In the genomic region with DNA sequence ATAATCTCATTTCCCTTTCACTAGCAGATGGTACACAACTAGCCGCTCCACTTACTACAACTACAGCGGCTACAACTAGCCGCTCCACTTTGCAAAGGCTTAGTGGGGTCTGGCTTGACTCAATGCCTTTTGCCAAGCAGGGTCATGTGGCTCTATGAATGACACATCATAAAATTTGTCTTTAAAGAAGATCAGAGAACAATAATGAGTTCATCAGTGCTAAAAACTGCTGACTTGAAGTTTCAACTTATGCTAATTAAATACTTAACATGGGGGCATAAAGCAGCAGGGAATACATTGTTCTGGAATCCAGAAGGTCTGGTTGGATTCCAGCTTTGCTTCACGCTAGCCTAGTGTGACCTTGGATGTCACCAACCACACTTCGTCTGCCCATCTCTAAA, we compare ENCODE assay signal across 12 cellular contexts. TPM values are rescaled to one million over a fixed set of nuclear protein-coding genes. Genes with fewer than 3 reads are reported as not detected.
A peak's percentile ranks its signal among the peaks of the same experiment; 100 is the strongest.
DNase-seq lines count a peak whose midpoint lies in the region; ATAC-seq, FAIRE-seq and TF ChIP-seq lines count a peak whose summit lies in the region.
"Had no signal": no experiment of that assay in that cellular context is flagged by ENCODE, and none has a peak within 500 bp of the region (broad histone marks: within the 10 kb centered on the region; RNA-seq: fewer than 3 reads in every experiment).

No MANE protein-coding gene starts in this region.

- TF ChIP-seq POLR2A in breast epithelium (IDR thresholded peaks at IDR 0.05): no peak

- no peak overlapping the region for H3K4me2 ChIP-seq in mammary epithelial cell (ENCODE audit: insufficient read depth, low read depth, low read length)

- CTCF ChIA-PET in mammary epithelial cell (lab: Charles Lee; ENCODE audit: low non-redundant PET): no interaction called here

- H3K4me3 Mint-ChIP-seq in type B pancreatic cell: peak overlapping the region; percentile 83

- no peak overlapping the region for H3K4me3 ChIP-seq in breast epithelium
- H3K4me3 ChIP-seq in mammary epithelial cell (replicated peaks in 1 of 3; ENCODE audit: insufficient read depth in 1 of 3, low read depth in 2 of 3, low read length in 3 of 3): no peak overlapping the region
- H3K4me3 ChIP-seq in lower lobe of right lung: no peak overlapping the region

- no peak for FAIRE-seq in RCC 7860 (lab: Jason Lieb, UNC)

- H3K27me3 ChIP-seq in breast epithelium (no peaks in the 10 kb centered on the region), mammary epithelial cell (ENCODE audit: insufficient read depth, low read length) (no peaks in the 10 kb centered on the region), lower lobe of right lung (ENCODE audit: low read depth) (no peaks in the 10 kb centered on the region)

- H3K4me1 Mint-ChIP-seq in type B pancreatic cell (ENCODE audit: unreplicated experiment): peaks cover 21% of the 10 kb centered on the region

- H3K4me1 ChIP-seq in breast epithelium (no peaks in the 10 kb centered on the region), mammary epithelial cell (ENCODE audit: insufficient read depth, low read length) (peaks cover 7% of the 10 kb centered on the region), lower lobe of right lung (peaks cover 53% of the 10 kb centered on the region)

- intact Hi-C loops in breast epithelium (cut with DNase I; ENCODE audit: low total_unique reads) (no loop called here), mammary epithelial cell (cut with micrococcal nuclease) (no loop called here), lower lobe of right lung (cut with DNase I) (no loop called here)

- no TSS peak for BruUV-seq in mammary epithelial cell (replicated peaks; lab: Mats Ljungman, UMichigan)

- H3K36me3 Mint-ChIP-seq in type B pancreatic cell: peaks cover 10% of the 10 kb centered on the region

- DNase-seq in breast epithelium (ENCODE audit: low spot score in 2 of 2): no peak
- no peak for DNase-seq in mammary epithelial cell
- peak; percentile 33 for DNase-seq in activated CD8-positive, alpha-beta memory T cell treated with anti-CD3 and anti-CD28 coated beads, Interleukin-2, amount 50 U/mL, for 48 hours
- DNase-seq in lower lobe of right lung: no peak
- no peak for DNase-seq in type B pancreatic cell (ENCODE audit: extremely low spot score, unreplicated experiment)
- no peak for DNase-seq in RCC 7860 (ENCODE audit: low spot score)
- DNase-seq in stimulated activated CD8-positive, alpha-beta memory T cell treated with anti-CD3 and anti-CD28 coated beads, Interleukin-4, amount 100 ng/mL, for 48 hours: no peak
- DNase-seq: activated naive CD4-positive, alpha-beta T cell; NCI-H2107; SK-N-SH; stimulated activated CD4-positive, alpha-beta T cell treated with anti-CD3 and anti-CD28 coated beads, Interleukin-4, amount 100 ng/mL, for 4 hours had no signal

- no peak for ATAC-seq in lower lobe of right lung
- ATAC-seq in HG02759 (IDR thresholded peaks at IDR 0.05; ENCODE audit: unreplicated experiment): no peak

- TF ChIP-seq CTCF in breast epithelium (IDR thresholded peaks at IDR 0.05) (no peak), mammary epithelial cell (conservative IDR thresholded peaks at IDR 0.05 in 1 of 2, IDR thresholded peaks at IDR 0.05 in 1 of 2; ENCODE audit: extremely low read depth in 1 of 2, insufficient read depth in 1 of 2, low read depth in 1 of 2, low read length in 2 of 2) (no peak), lower lobe of right lung (IDR thresholded peaks at IDR 0.05) (no peak), type B pancreatic cell (conservative IDR thresholded peaks at IDR 0.05) (no peak)

- H2AFZ ChIP-seq in mammary epithelial cell (ENCODE audit: low read depth, low read length): no peak overlapping the region

- H3K36me3 ChIP-seq in breast epithelium (no peaks in the 10 kb centered on the region), mammary epithelial cell (ENCODE audit: insufficient read depth, low read length) (no peaks in the 10 kb centered on the region), lower lobe of right lung (peaks cover 20% of the 10 kb centered on the region)

- H3K27me3 Mint-ChIP-seq in type B pancreatic cell: no peaks in the 10 kb centered on the region

- H3K27ac ChIP-seq in breast epithelium (peak overlapping the region; percentile 20 to 25), mammary epithelial cell (ENCODE audit: insufficient read depth, low read depth, low read length) (no peak overlapping the region), lower lobe of right lung (peak overlapping the region; percentile 89)

- H3K9me3 Mint-ChIP-seq in type B pancreatic cell: peaks cover 5% of the 10 kb centered on the region

- peak overlapping the region; percentile 59 for H3K27ac Mint-ChIP-seq in type B pancreatic cell

- WGBS in mammary epithelial cell (ENCODE audit: low coverage, missing lambda C conversion rate): 80% methylated on average over 5 of the region's 5 CpGs

- in situ Hi-C loops in mammary epithelial cell (cut with MboI; ENCODE audit: low sequenced_read_pairs in 2 of 2): no loop called here

- no peaks in the 10 kb centered on the region for H4K20me1 ChIP-seq in mammary epithelial cell (ENCODE audit: insufficient read depth, low read length)

- dilution Hi-C loops in mammary epithelial cell (cut with HindIII; ENCODE audit: low sequenced_read_pairs): no loop called here

- peaks cover 5% of the 10 kb centered on the region for H3K79me2 ChIP-seq in mammary epithelial cell (ENCODE audit: insufficient read depth, low read length)

- H3K9ac ChIP-seq in mammary epithelial cell (ENCODE audit: insufficient read depth, low read length): no peak overlapping the region
- H3K9ac ChIP-seq: SK-N-SH had no signal

- H3K9me3 ChIP-seq in breast epithelium (no peaks in the 10 kb centered on the region), mammary epithelial cell (replicated peaks; ENCODE audit: insufficient read depth, low read length) (no peaks in the 10 kb centered on the region), lower lobe of right lung (no peaks in the 10 kb centered on the region)
- H3K9me3 ChIP-seq: SK-N-SH had no signal

RNA-seq across cellular contexts. Expression of a gene that starts 2.0 kb away (rescaled TPM):
- 10 to 100 TPM; 23.6 to 29.8 (median 25.5) TPM for total RNA-seq in breast epithelium
- total RNA-seq in mammary epithelial cell: 10 to 100 TPM; 36.3 to 44.0 TPM
- polyA plus RNA-seq in mammary epithelial cell: 18.3 TPM
- 27.0 TPM for polyA minus RNA-seq in mammary epithelial cell
- total RNA-seq in lower lobe of right lung: 79.4 TPM
- total RNA-seq in type B pancreatic cell (ENCODE audit: low replicate concordance): 27.7 and 49.7 TPM in 2 replicates

RNA-seq across cellular contexts. Expression of a gene that starts 17.1 kb away (rescaled TPM):
- total RNA-seq in breast epithelium: 10 to 100 TPM in 2 of 3 donors, 1 to 10 TPM in 1; 8.5 to 26.2 (median 12.1) TPM
- 10 to 100 TPM; 11.3 to 11.7 TPM for total RNA-seq in mammary epithelial cell
- 19.5 TPM for polyA plus RNA-seq in mammary epithelial cell
- 52.3 TPM for polyA minus RNA-seq in mammary epithelial cell
- total RNA-seq in lower lobe of right lung: 13.7 TPM
- total RNA-seq in type B pancreatic cell (ENCODE audit: low replicate concordance): 13.7 and 23.5 TPM in 2 replicates

RNA-seq across cellular contexts. Expression of a gene that starts 17.2 kb away (rescaled TPM):
- total RNA-seq in breast epithelium (10 to 100 TPM in 1 of 3 donors, 1 to 10 TPM in 2; 2.6 to 16.5 (median 2.9) TPM), mammary epithelial cell (1 to 10 TPM in 1 of 2 donors, under 1 TPM in 1; 0.61 to 4.2 TPM), lower lobe of right lung (10.6 TPM), type B pancreatic cell (ENCODE audit: low replicate concordance) (3.4 and 6.1 TPM in 2 replicates)
- 0.45 TPM for polyA plus RNA-seq in mammary epithelial cell
- polyA minus RNA-seq in mammary epithelial cell: not detected

RNA-seq across cellular contexts. Expression of a gene that starts 25.4 kb away (rescaled TPM):
- total RNA-seq in breast epithelium: 10 to 100 TPM in 1 of 3 donors, 1 to 10 TPM in 2; 9.1 to 13.8 (median 9.8) TPM
- total RNA-seq in mammary epithelial cell: 10 to 100 TPM in 1 of 2 donors, 1 to 10 TPM in 1; 7.9 to 10.0 TPM
- polyA plus RNA-seq in mammary epithelial cell: 3.4 TPM
- 5.7 TPM for polyA minus RNA-seq in mammary epithelial cell
- total RNA-seq in lower lobe of right lung: 8.2 TPM
- total RNA-seq in type B pancreatic cell (ENCODE audit: low replicate concordance): 7.7 and 10.6 TPM in 2 replicates
